ENCODE assay signal across 16 cellular contexts in genomic region chr2:183229386-183229785, GRCh38.
DNase-seq lines count a peak whose midpoint lies in the region; ATAC-seq and TF ChIP-seq lines count a peak whose summit lies in the region.
"Had no signal": no experiment of that assay in that cellular context is flagged by ENCODE, and none has a peak within 500 bp of the region (broad histone marks: within the 10 kb centered on the region; RNA-seq: fewer than 3 reads in every experiment).

No MANE protein-coding gene starts in this region.

- no peaks in the 10 kb centered on the region for H3K36me3 ChIP-seq in MG63
- H3K36me3 ChIP-seq: ascending aorta, thoracic aorta had no signal

- H3K9me3 ChIP-seq in MG63: no peaks in the 10 kb centered on the region
- H3K9me3 ChIP-seq: ascending aorta, thoracic aorta had no signal

- no peak for TF ChIP-seq CTCF in foreskin fibroblast (IDR thresholded peaks at IDR 0.05; ENCODE audit: low read depth, low read length)

- H3K4me3 ChIP-seq in MG63: no peak overlapping the region
- no peak overlapping the region for H3K4me3 ChIP-seq in foreskin fibroblast (ENCODE audit: low read depth in 1 of 2, low read length in 2 of 2)
- H3K4me3 ChIP-seq: ascending aorta, lung, thoracic aorta had no signal

- DNase-seq in Caki2 (ENCODE audit: low read depth) (peak; percentile 7), MG63 (peak; percentile 20), foreskin fibroblast (peak; percentile 13 to 28), islet precursor cell (no peak), occipital lobe (lab: John Stamatoyannopoulos, UW) (no peak)
- DNase-seq: activated CD8-positive, alpha-beta memory T cell treated with anti-CD3 and anti-CD28 coated beads, Interleukin-2, amount 10 ng/mL, durations not matched to agents 7 days and 5 days; GDM1; KG1; NCI-H1694 treated with DMSO at 0.1 percent for 48 hours; NCI-H69 had no signal

- ATAC-seq in GM21619 (IDR thresholded peaks at IDR 0.05; ENCODE audit: unreplicated experiment) (peak; percentile 53), GM19328 (IDR thresholded peaks at IDR 0.05; ENCODE audit: unreplicated experiment) (no peak), HG02973 (IDR thresholded peaks at IDR 0.05; ENCODE audit: unreplicated experiment) (no peak)
- ATAC-seq: activated CD8-positive, alpha-beta memory T cell treated with anti-CD3 and anti-CD28 coated beads, Interleukin-2, amount 10 ng/mL, durations not matched to agents 7 days and 5 days had no signal

- H3K27me3 ChIP-seq in MG63: no peaks in the 10 kb centered on the region
- H3K27me3 ChIP-seq: ascending aorta had no signal

- in situ Hi-C loops in Caki2 (cut with HindIII; ENCODE audit: low pct_unique_long_range_greater_than_20kb, low sequenced_read_pairs): no loop called here

Comparison
In these comparisons a context has a peak if more than half of its experiments do, and no peak if none do; other contexts are left out.
1. DNase-seq: peak in Caki2 (single experiment), MG63 (single experiment) and foreskin fibroblast (2 of 2); none in islet precursor cell (single experiment) and occipital lobe (single experiment).